Comparison of ENCODE assay signal across 9 cellular contexts in the genomic region with DNA sequence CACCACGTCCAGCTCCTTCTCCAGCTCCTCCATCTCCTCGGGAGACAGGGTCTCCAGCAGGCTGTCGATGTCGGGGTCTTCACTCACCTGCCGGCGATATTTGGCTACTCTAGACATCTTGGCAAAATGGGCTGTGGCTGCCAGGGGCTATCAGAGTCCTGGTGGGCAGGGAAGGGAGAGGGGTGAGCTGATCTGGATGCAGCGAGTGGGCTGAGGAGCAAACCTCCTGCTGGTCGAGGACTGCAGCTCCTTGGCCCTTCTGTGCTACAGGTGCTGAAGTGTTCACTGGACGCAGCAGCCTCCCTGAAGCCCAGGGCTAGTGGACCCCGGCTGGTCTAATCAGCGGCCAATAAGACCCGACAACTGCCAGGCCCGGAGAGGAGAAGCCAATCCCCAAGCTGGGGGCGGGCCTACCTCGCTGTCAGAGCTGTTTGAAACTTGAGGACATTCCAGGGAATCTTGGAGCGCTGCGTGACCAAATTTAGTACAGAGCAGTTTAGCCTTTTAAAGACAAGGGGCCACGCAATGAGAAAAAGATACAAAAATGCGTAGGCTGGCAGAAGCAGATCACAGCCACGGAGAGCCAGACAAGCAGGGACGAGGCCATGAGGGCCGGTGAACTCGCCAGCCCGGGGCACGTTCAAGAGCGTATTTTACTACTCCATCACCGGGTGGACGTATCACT. TPM values are rescaled to one million over a fixed set of nuclear protein-coding genes. Genes with fewer than 3 reads are reported as not detected.
DNase-seq lines count a peak whose midpoint lies in the region; ATAC-seq, FAIRE-seq and TF ChIP-seq lines count a peak whose summit lies in the region.
"Had no signal": no experiment of that assay in that cellular context is flagged by ENCODE, and none has a peak within 500 bp of the region (broad histone marks: within the 10 kb centered on the region; RNA-seq: fewer than 3 reads in every experiment).

A gene (minus strand): TSS at position 325 of the 685 bp plus-strand sequence. CDS start 208 bp downstream, at position 117.

- ATAC-seq in HG02623 (IDR thresholded peaks at IDR 0.05; ENCODE audit: unreplicated experiment), result no peak

- H3K4me3 ChIP-seq in bronchial epithelial cell (ENCODE audit: low read depth, low read length) (no peak within 1 kb of the TSS), iPS-18a (ENCODE audit: low read length) (peak within 1 kb of the TSS; percentile 69), rectal smooth muscle tissue (ENCODE audit: low read length) (peak within 1 kb of the TSS; percentile 91)

- no peaks in the 10 kb centered on the region for H3K9me3 ChIP-seq in iPS-18a (ENCODE audit: control insufficient read depth, low read depth, low read length)

- DNase-seq in EH (ENCODE audit: low read depth) (peak; percentile 99), NCI-H2227 treated with DMSO at 0.1 percent for 48 hours (lab: John Stamatoyannopoulos, UW) (peak; percentile 26), bronchial epithelial cell (ENCODE audit: low read depth) (peak; percentile 45), COLO668 (lab: John Stamatoyannopoulos, UW; ENCODE audit: unreplicated experiment) (no peak), NAMALWA (ENCODE audit: low spot score) (no peak)

- no peak for FAIRE-seq in bronchial epithelial cell (lab: Jason Lieb, UNC)

- H3K27ac ChIP-seq in iPS-18a (ENCODE audit: low read length) (no peak within 1 kb of the TSS), rectal smooth muscle tissue (ENCODE audit: low read depth, low read length) (peak within 1 kb of the TSS; percentile 99)

- H3K27me3 ChIP-seq in bronchial epithelial cell (ENCODE audit: control insufficient read depth, insufficient read depth, low read length) (peaks cover 11% of the 10 kb centered on the region), iPS-18a (ENCODE audit: control insufficient read depth, insufficient read depth, low read length) (peaks cover 28% of the 10 kb centered on the region), rectal smooth muscle tissue (ENCODE audit: control insufficient read depth, insufficient read depth, low read length) (no peaks in the 10 kb centered on the region)

- H3K9ac ChIP-seq in iPS-18a (ENCODE audit: low read length), result no peak within 1 kb of the TSS
- peak within 1 kb of the TSS; percentile 91 for H3K9ac ChIP-seq in rectal smooth muscle tissue (ENCODE audit: low read length)

- TF ChIP-seq CTCF in bronchial epithelial cell (IDR thresholded peaks at IDR 0.05; ENCODE audit: insufficient read depth, low read length, severe bottlenecking), result no peak

- H3K36me3 ChIP-seq in bronchial epithelial cell (ENCODE audit: control insufficient read depth, insufficient read depth, low read length), result no peaks in the 10 kb centered on the region
- no peaks in the 10 kb centered on the region for H3K36me3 ChIP-seq in iPS-18a (ENCODE audit: control insufficient read depth, low read depth, low read length)
- no peaks in the 10 kb centered on the region for H3K36me3 ChIP-seq in rectal smooth muscle tissue (ENCODE audit: control insufficient read depth, insufficient read depth, low read length)

- peaks cover 11% of the 10 kb centered on the region for H3K4me1 ChIP-seq in iPS-18a (ENCODE audit: control insufficient read depth, low read depth, low read length)
- H3K4me1 ChIP-seq in rectal smooth muscle tissue (ENCODE audit: control insufficient read depth, insufficient read depth, low read length), result peaks cover 15% of the 10 kb centered on the region

RNA-seq across cellular contexts. Expression of the gene that starts here (rescaled TPM):
- 0.26 TPM in 1 of 2 replicates, not detected in the other for total RNA-seq in bronchial epithelial cell
- total RNA-seq: SK-MEL-5 had no signal

Comparison
In these comparisons a context has a peak if more than half of its experiments do, and no peak if none do; other contexts are left out.
1. Peak in DNase-seq in bronchial epithelial cell; RNA of the gene not detected or under 1 TPM.
2. DNase-seq: peak in EH (single experiment) and NCI-H2227 treated with DMSO at 0.1 percent for 48 hours (single experiment); none in COLO668 (single experiment) and NAMALWA (single experiment).